ENCODE assay signal across 9 cellular contexts in the genomic region with DNA sequence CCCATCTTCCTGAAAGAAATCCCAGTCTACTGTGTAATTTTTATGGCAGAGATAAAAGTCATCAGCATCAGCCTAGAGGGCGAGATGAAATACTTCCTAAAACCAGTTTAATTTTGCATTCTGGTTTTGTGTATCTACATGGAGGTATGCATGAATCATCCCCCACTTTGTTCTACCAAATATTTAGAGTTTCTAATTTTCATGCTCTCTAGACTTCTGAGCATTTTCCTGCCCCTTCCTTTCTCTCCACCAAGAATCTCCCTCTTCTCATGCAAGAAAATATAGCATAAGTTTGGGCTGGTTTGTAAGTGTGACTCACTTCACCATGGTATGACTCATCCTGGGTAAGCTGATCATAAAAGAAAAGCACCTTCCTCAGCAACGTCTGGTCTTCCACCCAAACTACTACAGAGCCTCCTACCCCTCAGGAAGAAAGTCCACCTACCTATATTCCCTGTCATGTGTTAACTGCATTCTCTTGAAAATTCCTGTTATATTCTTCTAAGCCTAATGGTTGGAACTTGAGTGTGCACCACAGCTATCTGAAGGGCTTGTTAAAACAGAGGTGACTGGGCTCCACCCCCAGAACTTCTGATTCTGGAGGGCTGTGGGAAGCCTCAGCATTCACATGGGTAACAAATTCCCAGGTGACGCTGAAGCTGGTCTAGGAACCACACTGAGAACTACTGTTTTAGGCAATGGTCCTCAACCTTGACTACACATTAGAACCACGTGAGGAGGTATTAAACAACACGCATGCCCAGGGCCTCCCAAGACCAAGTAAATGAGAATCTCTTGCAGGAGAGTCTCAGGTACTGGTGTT. TPM values are rescaled to one million over a fixed set of nuclear protein-coding genes. Genes with fewer than 3 reads are reported as not detected.
DNase-seq lines count a peak whose midpoint lies in the region; ATAC-seq and TF ChIP-seq lines count a peak whose summit lies in the region.
"Had no signal": no experiment of that assay in that cellular context is flagged by ENCODE, and none has a peak within 500 bp of the region (broad histone marks: within the 10 kb centered on the region; RNA-seq: fewer than 3 reads in every experiment).

No MANE protein-coding gene starts in this region.

- peaks cover 18% of the 10 kb centered on the region for H3K4me1 Mint-ChIP-seq in activated CD4-positive, alpha-beta T cell treated with anti-CD3 and anti-CD28 coated beads, Interleukin-2, amount 10 ng/mL, durations not matched to agents 7 days and 5 days

- no peak overlapping the region for H3K4me3 ChIP-seq in mesenchymal stem cell (ENCODE audit: insufficient read depth in 1 of 2, low read depth in 1 of 2, low read length in 2 of 2)
- H3K4me3 ChIP-seq in ascending aorta, result no peak overlapping the region

- peak overlapping the region; percentile 63 for H4K8ac ChIP-seq in mesenchymal stem cell (ENCODE audit: low read length)

- H3K4me2 ChIP-seq in mesenchymal stem cell (ENCODE audit: low read length, poor library complexity, severe bottlenecking), result no peak overlapping the region

- no peak overlapping the region for H3K23ac ChIP-seq in mesenchymal stem cell (ENCODE audit: low read length in 2 of 2)

- H2BK120ac ChIP-seq in mesenchymal stem cell (ENCODE audit: low read depth, low read length), result no peak overlapping the region

- H3K14ac ChIP-seq in mesenchymal stem cell (ENCODE audit: low read length in 2 of 2), result no peak overlapping the region

- H3K4me3 Mint-ChIP-seq in activated CD4-positive, alpha-beta T cell treated with anti-CD3 and anti-CD28 coated beads, Interleukin-2, amount 10 ng/mL, durations not matched to agents 7 days and 5 days, result no peak overlapping the region
- H3K4me3 Mint-ChIP-seq: central memory CD8-positive, alpha-beta T cell had no signal

- intact Hi-C loops in ascending aorta (cut with DNase I), result no loop called here

- H3K36me3 Mint-ChIP-seq in activated CD4-positive, alpha-beta T cell treated with anti-CD3 and anti-CD28 coated beads, Interleukin-2, amount 10 ng/mL, durations not matched to agents 7 days and 5 days (ENCODE audit: low read depth), result no peaks in the 10 kb centered on the region

- DNase-seq in AG08395 (ENCODE audit: low spot score) (peak; percentile 55), mesenchymal stem cell (peak; percentile 87), ascending aorta (ENCODE audit: low spot score in 2 of 2) (no peak), NCI-H1105 treated with DMSO at 0.1 percent for 48 hours (lab: John Stamatoyannopoulos, UW) (no peak), NCI-H1436 treated with DMSO at 0.1 percent for 48 hours (lab: John Stamatoyannopoulos, UW) (no peak)
- peak; percentile 15 for DNase-seq in activated CD4-positive, alpha-beta T cell treated with anti-CD3 and anti-CD28 coated beads, Interleukin-2, amount 10 ng/mL, durations not matched to agents 7 days and 5 days

- POLR2A ChIA-PET in activated CD4-positive, alpha-beta T cell treated with anti-CD3 and anti-CD28 coated beads, Interleukin-2, amount 10 ng/mL, durations not matched to agents 7 days and 5 days (lab: Charles Lee), result no interaction called here

- ATAC-seq in GM19025 (IDR thresholded peaks at IDR 0.05; ENCODE audit: low read depth, unreplicated experiment), result peak; percentile 91
- ATAC-seq in HG03442 (IDR thresholded peaks at IDR 0.05; ENCODE audit: unreplicated experiment), result peak; percentile 93

- H2BK12ac ChIP-seq in mesenchymal stem cell (ENCODE audit: low read length in 2 of 2), result no peak overlapping the region

- H3K9ac ChIP-seq in mesenchymal stem cell (ENCODE audit: low read length), result no peak overlapping the region

- 62% methylated on average over 4 of the region's 5 CpGs for WGBS in mesenchymal stem cell

- H3K27ac ChIP-seq in mesenchymal stem cell (ENCODE audit: low read length, poor library complexity, severe bottlenecking) (peak overlapping the region; percentile 24), ascending aorta (no peak overlapping the region)

- H3K18ac ChIP-seq in mesenchymal stem cell (ENCODE audit: low read depth in 1 of 2, low read length in 2 of 2), result peak overlapping the region in 1 of 2 experiments; percentile 46

- H3K79me1 ChIP-seq in mesenchymal stem cell (replicated peaks; ENCODE audit: low read length, poor library complexity, severe bottlenecking), result no peaks in the 10 kb centered on the region

- no peak overlapping the region for H2AFZ ChIP-seq in mesenchymal stem cell (ENCODE audit: low read depth, low read length)

- H3K4me1 ChIP-seq in mesenchymal stem cell (ENCODE audit: control insufficient read depth, insufficient read depth, low read depth, low read length), result peaks cover 5% of the 10 kb centered on the region
- H3K4me1 ChIP-seq in ascending aorta, result no peaks in the 10 kb centered on the region

- H3K27me3 Mint-ChIP-seq in activated CD4-positive, alpha-beta T cell treated with anti-CD3 and anti-CD28 coated beads, Interleukin-2, amount 10 ng/mL, durations not matched to agents 7 days and 5 days, result peaks cover 3% of the 10 kb centered on the region

- H2BK5ac ChIP-seq in mesenchymal stem cell (ENCODE audit: low read depth, low read length, poor library complexity, severe bottlenecking), result no peak overlapping the region

- no peak overlapping the region for H3K27ac Mint-ChIP-seq in activated CD4-positive, alpha-beta T cell treated with anti-CD3 and anti-CD28 coated beads, Interleukin-2, amount 10 ng/mL, durations not matched to agents 7 days and 5 days

- peak overlapping the region; percentile 75 for H2AK5ac ChIP-seq in mesenchymal stem cell (ENCODE audit: low read length, severe bottlenecking)

- H3K4ac ChIP-seq in mesenchymal stem cell (ENCODE audit: low read depth in 1 of 2, low read length in 2 of 2), result no peak overlapping the region

- H3K27me3 ChIP-seq in mesenchymal stem cell (ENCODE audit: control insufficient read depth in 1 of 2, insufficient read depth in 1 of 2, low read length in 2 of 2) (no peaks in the 10 kb centered on the region), ascending aorta (no peaks in the 10 kb centered on the region)

- no peaks in the 10 kb centered on the region for H3K36me3 ChIP-seq in mesenchymal stem cell (ENCODE audit: control insufficient read depth in 1 of 2, insufficient read depth in 2 of 2, low read depth in 1 of 2, low read length in 2 of 2)
- H3K36me3 ChIP-seq in ascending aorta, result no peaks in the 10 kb centered on the region

- CTCF ChIA-PET in activated CD4-positive, alpha-beta T cell treated with anti-CD3 and anti-CD28 coated beads, Interleukin-2, amount 10 ng/mL, durations not matched to agents 7 days and 5 days (lab: Charles Lee), result interaction anchor here (0.7 to 1.4 kb wide), 2 partner anchors 11 to 12 kb away, joined by 3 to 4 read pairs; no protein-coding TSS in a partner anchor

- H2BK15ac ChIP-seq in mesenchymal stem cell (ENCODE audit: low read depth, poor library complexity, severe bottlenecking), result peak overlapping the region; percentile 86

- TF ChIP-seq CTCF in ascending aorta (IDR thresholded peaks at IDR 0.05), result no peak

- peak overlapping the region; percentile 11 for H4K91ac ChIP-seq in mesenchymal stem cell (ENCODE audit: low read length)

- peaks cover 2% of the 10 kb centered on the region for H3K9me3 Mint-ChIP-seq in activated CD4-positive, alpha-beta T cell treated with anti-CD3 and anti-CD28 coated beads, Interleukin-2, amount 10 ng/mL, durations not matched to agents 7 days and 5 days
- H3K9me3 Mint-ChIP-seq: central memory CD8-positive, alpha-beta T cell had no signal

- H3K9me3 ChIP-seq in mesenchymal stem cell (ENCODE audit: control insufficient read depth, low read length) (no peaks in the 10 kb centered on the region), ascending aorta (no peaks in the 10 kb centered on the region)

RNA-seq across cellular contexts. Expression of a gene that starts 37.4 kb away (rescaled TPM):
- total RNA-seq in activated CD4-positive, alpha-beta T cell treated with anti-CD3 and anti-CD28 coated beads, Interleukin-2, amount 10 ng/mL, durations not matched to agents 7 days and 5 days, result under 1 TPM; 0.62 to 0.77 TPM
- polyA plus RNA-seq in mesenchymal stem cell (2013, experiment 1 of 2), result 0.01 TPM
- 0.05 TPM for polyA plus RNA-seq in mesenchymal stem cell (2013, experiment 2 of 2)
- 79.9 TPM for total RNA-seq in ascending aorta

Comparison
In these comparisons a context has a peak if more than half of its experiments do, and no peak if none do; other contexts are left out.
1. DNase-seq: peak in AG08395 (single experiment), activated CD4-positive, alpha-beta T cell treated with anti-CD3 and anti-CD28 coated beads, Interleukin-2, amount 10 ng/mL, durations not matched to agents 7 days and 5 days (single experiment) and mesenchymal stem cell (single experiment); none in ascending aorta (0 of 2), NCI-H1105 treated with DMSO at 0.1 percent for 48 hours (single experiment) and NCI-H1436 treated with DMSO at 0.1 percent for 48 hours (single experiment).
2. RNA of a gene that starts 37.4 kb away (total RNA-seq): 79.9 TPM in ascending aorta (single experiment); 0.62 to 0.77 TPM in activated CD4-positive, alpha-beta T cell treated with anti-CD3 and anti-CD28 coated beads, Interleukin-2, amount 10 ng/mL, durations not matched to agents 7 days and 5 days; every median in the first group is over 10 times any median in the second.